21 cellular contexts compared by ENCODE assay signal in genomic region chr6:110900028-110900598, GRCh38. TPM values are rescaled to one million over a fixed set of nuclear protein-coding genes. Genes with fewer than 3 reads are reported as not detected.
DNase-seq lines count a peak whose midpoint lies in the region; ATAC-seq and TF ChIP-seq lines count a peak whose summit lies in the region.
"Had no signal": no experiment of that assay in that cellular context is flagged by ENCODE, and none has a peak within 500 bp of the region (broad histone marks: within the 10 kb centered on the region; RNA-seq: fewer than 3 reads in every experiment).

No MANE protein-coding gene starts in this region.

- ATAC-seq in natural killer cell = no peak
- no peak for ATAC-seq in natural killer cell treated with Interleukin-12 subunit alpha and Interleukin-12 subunit beta and Interleukin-15 and Interleukin-18, amount 100 ng/mL, for 72 hours
- ATAC-seq in GM18907 (IDR thresholded peaks at IDR 0.05; ENCODE audit: unreplicated experiment) = no peak
- ATAC-seq: body of pancreas, lower lobe of right lung, Right ventricle myocardium inferior had no signal

- WGBS in endodermal cell (ENCODE audit: insufficient coverage in 1 of 2, insufficient read length in 1 of 2), 2 experiments = 94 to 100% methylated on average over 2 to 5 of the region's 5 CpGs

- H3K9me3 ChIP-seq in endodermal cell (ENCODE audit: control insufficient read depth, low read length) (peaks cover 47% of the 10 kb centered on the region), vagina (no peaks in the 10 kb centered on the region)

- TF ChIP-seq POLR2A in vagina (IDR thresholded peaks at IDR 0.05) = no peak

- H3K9ac ChIP-seq in endodermal cell (ENCODE audit: extremely low read depth, low read length, poor library complexity, severe bottlenecking) = no peak overlapping the region
- H3K9ac ChIP-seq: BLaER1 treated with 17β-estradiol and CSF1 and Interleukin-3, amounts not matched to agents 10 nM and 100 nM had no signal

- no peak overlapping the region for H3K4me3 Mint-ChIP-seq in natural killer cell
- no peak overlapping the region for H3K4me3 Mint-ChIP-seq in natural killer cell treated with Interleukin-12 subunit alpha and Interleukin-12 subunit beta and Interleukin-15 and Interleukin-18, amount 100 ng/mL, for 72 hours
- H3K4me3 Mint-ChIP-seq in endodermal cell = no peak overlapping the region
- H3K4me3 Mint-ChIP-seq: activated B cell treated with CpG ODN at 0.5 μM for 24 hours; activated CD4-positive, alpha-beta memory T cell treated with anti-CD3 and anti-CD28 coated beads, Interleukin-2, amount 10 ng/mL, durations not matched to agents 7 days and 5 days had no signal

- H3K4me1 Mint-ChIP-seq in natural killer cell = peaks cover 0 to 4% of the 10 kb centered on the region in 2 donors
- peaks cover 0 to 3% of the 10 kb centered on the region in 2 donors for H3K4me1 Mint-ChIP-seq in natural killer cell treated with Interleukin-12 subunit alpha and Interleukin-12 subunit beta and Interleukin-15 and Interleukin-18, amount 100 ng/mL, for 72 hours (ENCODE audit: low read depth in 2 of 2)
- peaks cover 7% of the 10 kb centered on the region for H3K4me1 Mint-ChIP-seq in endodermal cell
- H3K4me1 Mint-ChIP-seq: activated B cell treated with CpG ODN at 0.5 μM for 24 hours; activated CD4-positive, alpha-beta memory T cell treated with anti-CD3 and anti-CD28 coated beads, Interleukin-2, amount 10 ng/mL, durations not matched to agents 7 days and 5 days had no signal

- H3K36me3 ChIP-seq in endodermal cell (ENCODE audit: control insufficient read depth, insufficient read depth, low read length) (peaks cover 71% of the 10 kb centered on the region), vagina (peaks cover 3 to 29% of the 10 kb centered on the region in 2 donors)

- DNase-seq in natural killer cell (no peak), HK-2 (ENCODE audit: unreplicated experiment) (peak; percentile 17), endodermal cell (no peak), vagina (ENCODE audit: extremely low spot score in 2 of 2) (no peak)
- no peak for DNase-seq in natural killer cell treated with Interleukin-12 subunit alpha and Interleukin-12 subunit beta and Interleukin-15 and Interleukin-18, amount 100 ng/mL, for 72 hours (ENCODE audit: low spot score)
- no peak for DNase-seq in activated CD8-positive, alpha-beta memory T cell treated with anti-CD3 and anti-CD28 coated beads, Interleukin-2, amount 50 U/mL, for 4 hours
- DNase-seq: activated B cell treated with CpG ODN at 0.5 μM for 24 hours; activated CD4-positive, alpha-beta memory T cell treated with anti-CD3 and anti-CD28 coated beads, Interleukin-2, amount 10 ng/mL, durations not matched to agents 7 days and 5 days; activated gamma-delta T cell; body of pancreas; Caco-2; glutamatergic neuron; kidney; lower lobe of right lung; NCI-H187; NCI-H446 treated with DMSO at 0.1 percent for 48 hours; OCI-M1 had no signal

- H3K9me3 Mint-ChIP-seq in natural killer cell (no peaks in the 10 kb centered on the region), endodermal cell (peaks cover 25% of the 10 kb centered on the region)
- peaks cover 5% of the 10 kb centered on the region for H3K9me3 Mint-ChIP-seq in natural killer cell treated with Interleukin-12 subunit alpha and Interleukin-12 subunit beta and Interleukin-15 and Interleukin-18, amount 100 ng/mL, for 72 hours

- peaks cover 1% of the 10 kb centered on the region for H3K36me3 Mint-ChIP-seq in natural killer cell
- peaks cover 9% of the 10 kb centered on the region for H3K36me3 Mint-ChIP-seq in natural killer cell treated with Interleukin-12 subunit alpha and Interleukin-12 subunit beta and Interleukin-15 and Interleukin-18, amount 100 ng/mL, for 72 hours
- peaks cover 69% of the 10 kb centered on the region for H3K36me3 Mint-ChIP-seq in endodermal cell (ENCODE audit: low read depth)

- TF ChIP-seq CTCF in natural killer cell (IDR thresholded peaks at IDR 0.05) (no peak), endodermal cell (conservative IDR thresholded peaks at IDR 0.05) (no peak), vagina (IDR thresholded peaks at IDR 0.05) (no peak)

- no peak overlapping the region for H3K4me3 ChIP-seq in endodermal cell (ENCODE audit: low read length)
- no peak overlapping the region for H3K4me3 ChIP-seq in vagina
- H3K4me3 ChIP-seq: BLaER1 treated with 17β-estradiol and CSF1 and Interleukin-3, amounts not matched to agents 10 nM and 100 nM; body of pancreas; lower lobe of right lung had no signal

- H3K27ac ChIP-seq in endodermal cell (ENCODE audit: low read depth, low read length) (no peak overlapping the region), vagina (no peak overlapping the region)
- H3K27ac ChIP-seq: BLaER1 treated with 17β-estradiol and CSF1 and Interleukin-3, amounts not matched to agents 10 nM and 100 nM; body of pancreas; lower lobe of right lung had no signal

- intact Hi-C loops in natural killer cell (cut with micrococcal nuclease) = no loop called here
- intact Hi-C loops in vagina (cut with DNase I) = no loop called here

- H3K27me3 ChIP-seq in endodermal cell (ENCODE audit: control insufficient read depth, insufficient read depth, low read length, poor library complexity, severe bottlenecking) (no peaks in the 10 kb centered on the region), vagina (no peaks in the 10 kb centered on the region)
- H3K27me3 ChIP-seq: BLaER1 treated with 17β-estradiol and CSF1 and Interleukin-3, amounts not matched to agents 10 nM and 100 nM; body of pancreas had no signal

- H3K4me1 ChIP-seq in endodermal cell (ENCODE audit: control insufficient read depth, insufficient read depth, low read length) = no peaks in the 10 kb centered on the region
- no peaks in the 10 kb centered on the region for H3K4me1 ChIP-seq in vagina
- H3K4me1 ChIP-seq: BLaER1 treated with 17β-estradiol and CSF1 and Interleukin-3, amounts not matched to agents 10 nM and 100 nM; body of pancreas; Caco-2; lower lobe of right lung had no signal

- H3K27ac Mint-ChIP-seq in natural killer cell (peak overlapping the region; percentile 16 to 59), endodermal cell (peak overlapping the region; percentile 9)
- peak overlapping the region in 1 of 2 donors; percentile 53 for H3K27ac Mint-ChIP-seq in natural killer cell treated with Interleukin-12 subunit alpha and Interleukin-12 subunit beta and Interleukin-15 and Interleukin-18, amount 100 ng/mL, for 72 hours
- H3K27ac Mint-ChIP-seq: activated B cell treated with CpG ODN at 0.5 μM for 24 hours; activated CD4-positive, alpha-beta memory T cell treated with anti-CD3 and anti-CD28 coated beads, Interleukin-2, amount 10 ng/mL, durations not matched to agents 7 days and 5 days; progenitor cell of endocrine pancreas had no signal

- peaks cover 0 to under 1% of the 10 kb centered on the region in 2 donors for H3K27me3 Mint-ChIP-seq in natural killer cell (ENCODE audit: low read depth in 2 of 2)
- H3K27me3 Mint-ChIP-seq in natural killer cell treated with Interleukin-12 subunit alpha and Interleukin-12 subunit beta and Interleukin-15 and Interleukin-18, amount 100 ng/mL, for 72 hours = no peaks in the 10 kb centered on the region
- H3K27me3 Mint-ChIP-seq in endodermal cell (ENCODE audit: insufficient read depth) = peaks cover 4% of the 10 kb centered on the region
- H3K27me3 Mint-ChIP-seq: activated B cell treated with CpG ODN at 0.5 μM for 24 hours; activated CD4-positive, alpha-beta memory T cell treated with anti-CD3 and anti-CD28 coated beads, Interleukin-2, amount 10 ng/mL, durations not matched to agents 7 days and 5 days; progenitor cell of endocrine pancreas had no signal

RNA-seq across cellular contexts. Expression of gene AMD1, which starts 25.5 kb away (rescaled TPM):
- total RNA-seq in natural killer cell (100 to 1,000 TPM; 109 to 175 (median 113) TPM), endodermal cell (10 to 100 TPM; 71.8 to 87.0 TPM), vagina (58.2 TPM)
- total RNA-seq in natural killer cell treated with Interleukin-12 subunit alpha and Interleukin-12 subunit beta and Interleukin-15 and Interleukin-18, amount 100 ng/mL, for 72 hours = 100 to 1,000 TPM in 1 of 2 donors, 10 to 100 TPM in 1; 52.5 to 116 TPM
- 63.2 TPM for polyA plus RNA-seq in endodermal cell (2013, experiment 1 of 2)
- 58.0 TPM for polyA plus RNA-seq in endodermal cell (2013, experiment 2 of 2)

RNA-seq across cellular contexts. Expression of gene GTF3C6, which starts 58.4 kb away (rescaled TPM):
- total RNA-seq in natural killer cell (10 to 100 TPM; 28.2 to 36.0 (median 33.8) TPM), endodermal cell (100 to 1,000 TPM in 1 of 2 donors, 10 to 100 TPM in 1; 94.5 to 103 TPM), vagina (25.5 TPM)
- 100 to 1,000 TPM in 1 of 2 donors, 10 to 100 TPM in 1; 98.5 to 109 TPM for total RNA-seq in natural killer cell treated with Interleukin-12 subunit alpha and Interleukin-12 subunit beta and Interleukin-15 and Interleukin-18, amount 100 ng/mL, for 72 hours
- 80.0 TPM for polyA plus RNA-seq in endodermal cell (2013, experiment 1 of 2)
- polyA plus RNA-seq in endodermal cell (2013, experiment 2 of 2) = 80.8 TPM
